Comparison of ENCODE assay signal across 14 cellular contexts in the genomic region with DNA sequence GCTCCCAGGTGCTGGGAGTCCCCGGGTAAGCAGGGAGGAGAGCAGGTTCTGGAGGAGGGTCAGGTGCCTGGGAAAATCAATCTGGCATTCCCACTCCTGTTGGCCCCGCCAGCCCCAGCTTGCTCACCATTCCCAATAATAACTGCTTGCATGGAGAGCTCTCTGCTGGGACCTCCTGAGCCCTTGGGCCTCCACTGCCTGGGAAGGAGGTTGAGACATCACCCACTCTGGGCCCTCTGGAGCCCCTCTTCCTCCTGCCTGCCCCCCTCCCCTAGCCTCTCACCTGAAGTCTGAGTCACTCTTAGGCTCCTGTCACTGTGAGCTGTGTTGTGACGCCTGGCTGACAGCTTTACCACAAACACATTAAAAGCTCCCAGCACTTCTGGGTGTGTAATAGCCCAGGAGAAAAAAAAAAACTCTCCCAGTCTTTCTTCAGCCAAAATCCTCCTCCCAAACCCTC. TPM values are rescaled to one million over a fixed set of nuclear protein-coding genes. Genes with fewer than 3 reads are reported as not detected.
DNase-seq lines count a peak whose midpoint lies in the region; ATAC-seq and TF ChIP-seq lines count a peak whose summit lies in the region.
"Had no signal": no experiment of that assay in that cellular context is flagged by ENCODE, and none has a peak within 500 bp of the region (broad histone marks: within the 10 kb centered on the region; RNA-seq: fewer than 3 reads in every experiment).

No MANE protein-coding gene starts in this region.

- H3K4me3 ChIP-seq in endodermal cell (ENCODE audit: low read length): no peak overlapping the region
- peak overlapping the region; percentile 6 to 44 for H3K4me3 ChIP-seq in mucosa of rectum (ENCODE audit: low read length in 2 of 2)
- no peak overlapping the region for H3K4me3 ChIP-seq in H7 (ENCODE audit: insufficient read depth, low read depth, low read length)

- H3K27me3 ChIP-seq in endodermal cell (ENCODE audit: control insufficient read depth, insufficient read depth, low read length, poor library complexity, severe bottlenecking) (peaks cover 33% of the 10 kb centered on the region), mucosa of rectum (ENCODE audit: control insufficient read depth in 2 of 2, insufficient read depth in 2 of 2, low read length in 2 of 2) (peaks cover 2 to 6% of the 10 kb centered on the region in 2 donors), H7 (ENCODE audit: control insufficient read depth, insufficient read depth, low read length) (peaks cover 67% of the 10 kb centered on the region)

- ATAC-seq in GM19455 (IDR thresholded peaks at IDR 0.05; ENCODE audit: unreplicated experiment) (no peak), GM21576 (IDR thresholded peaks at IDR 0.05; ENCODE audit: unreplicated experiment) (no peak)
- ATAC-seq: naive thymus-derived CD4-positive, alpha-beta T cell; T-cell had no signal

- no peaks in the 10 kb centered on the region for H3K9me3 ChIP-seq in endodermal cell (ENCODE audit: control insufficient read depth, low read length)
- H3K9me3 ChIP-seq in mucosa of rectum (ENCODE audit: control insufficient read depth in 2 of 2, low read length in 2 of 2): no peaks in the 10 kb centered on the region

- 57 to 67% methylated on average over 1 to 3 of the region's 3 CpGs for WGBS in endodermal cell (ENCODE audit: insufficient coverage in 1 of 2, insufficient read length in 1 of 2), 2 experiments

- H3K4me1 ChIP-seq in endodermal cell (ENCODE audit: control insufficient read depth, insufficient read depth, low read length) (peaks cover 16% of the 10 kb centered on the region), mucosa of rectum (ENCODE audit: control insufficient read depth in 2 of 2, insufficient read depth in 2 of 2, low read length in 2 of 2) (peaks cover 58 to 62% of the 10 kb centered on the region in 2 donors)

- H3K27ac Mint-ChIP-seq in endodermal cell: peak overlapping the region; percentile 52
- H3K27ac Mint-ChIP-seq: naive thymus-derived CD4-positive, alpha-beta T cell had no signal

- H3K36me3 Mint-ChIP-seq in endodermal cell (ENCODE audit: low read depth): no peaks in the 10 kb centered on the region
- H3K36me3 Mint-ChIP-seq: T-cell had no signal

- H3K9ac ChIP-seq in endodermal cell (ENCODE audit: extremely low read depth, low read length, poor library complexity, severe bottlenecking) (no peak overlapping the region), mucosa of rectum (ENCODE audit: low read depth in 1 of 2, low read length in 2 of 2) (peak overlapping the region; percentile 32 to 75)

- peaks cover 83% of the 10 kb centered on the region for H3K27me3 Mint-ChIP-seq in endodermal cell (ENCODE audit: insufficient read depth)

- H3K36me3 ChIP-seq in endodermal cell (ENCODE audit: control insufficient read depth, insufficient read depth, low read length): no peaks in the 10 kb centered on the region
- no peaks in the 10 kb centered on the region for H3K36me3 ChIP-seq in mucosa of rectum (ENCODE audit: control insufficient read depth in 2 of 2, insufficient read depth in 2 of 2, low read length in 2 of 2)
- no peaks in the 10 kb centered on the region for H3K36me3 ChIP-seq in H7 (replicated peaks; ENCODE audit: control insufficient read depth, insufficient read depth, low read length)

- no peak for TF ChIP-seq CTCF in C4-2B (conservative IDR thresholded peaks at IDR 0.05)
- no peak for TF ChIP-seq CTCF in endodermal cell (conservative IDR thresholded peaks at IDR 0.05)

- DNase-seq in M059J (ENCODE audit: low read depth) (peak; percentile 28), endodermal cell (no peak), retina (no peak), H7 (no peak)
- DNase-seq: activated CD4-positive, alpha-beta T cell treated with anti-CD3 and anti-CD28 coated beads, Interleukin-2, amount 50 U/mL, for 4 hours; activated effector memory CD4-positive, alpha-beta T cell treated with anti-CD3 and anti-CD28 coated beads, Interleukin-2, amount 50 U/mL, for 16 hours; DND-41; naive thymus-derived CD4-positive, alpha-beta T cell; stimulated activated CD4-positive, alpha-beta T cell treated with anti-CD3 and anti-CD28 coated beads, Interleukin-12 subunit alpha, Interleukin-12 subunit beta, amount 100 ng/mL, for 4 hours; T-cell had no signal

- H3K27ac ChIP-seq in C4-2B (peak overlapping the region; percentile 30; the same call in 1 of the 2 replicates), endodermal cell (ENCODE audit: low read depth, low read length) (no peak overlapping the region), mucosa of rectum (ENCODE audit: low read depth in 2 of 2, low read length in 2 of 2) (peak overlapping the region; percentile 94 to 96)

- H3K9me3 Mint-ChIP-seq in endodermal cell: no peaks in the 10 kb centered on the region
- H3K9me3 Mint-ChIP-seq: T-cell had no signal

- H3K4me1 Mint-ChIP-seq in endodermal cell: peaks cover 57% of the 10 kb centered on the region

- H3K4me3 Mint-ChIP-seq in endodermal cell: no peak overlapping the region
- H3K4me3 Mint-ChIP-seq: T-cell had no signal

RNA-seq across cellular contexts. Expression of a gene that starts 4.8 kb away (rescaled TPM):
- 5.2 and 7.2 TPM in 2 replicates for total RNA-seq in M059J (2014; rRNA removed; shearing (Covaris generic))
- total RNA-seq in endodermal cell: 10 to 100 TPM; 10.2 to 16.2 TPM
- 29.4 TPM for polyA plus RNA-seq in endodermal cell (2013, experiment 1 of 2)
- polyA plus RNA-seq in endodermal cell (2013, experiment 2 of 2): 26.4 TPM
- total RNA-seq in H7 (2014; rRNA removed; shearing (Covaris generic)): 0.92 and 1.5 TPM in 2 replicates

RNA-seq across cellular contexts. Expression of a gene that starts 26.8 kb away (rescaled TPM):
- total RNA-seq in M059J (2014; rRNA removed; shearing (Covaris generic)): 38.3 and 48.8 TPM in 2 replicates
- 10 to 100 TPM; 15.6 to 19.8 TPM for total RNA-seq in endodermal cell
- 20.6 TPM for polyA plus RNA-seq in endodermal cell (2013, experiment 1 of 2)
- 17.8 TPM for polyA plus RNA-seq in endodermal cell (2013, experiment 2 of 2)
- 30.8 and 32.6 TPM in 2 replicates for total RNA-seq in H7 (2014; rRNA removed; shearing (Covaris generic))

Comparison
In these comparisons a context has a peak if more than half of its experiments do, and no peak if none do; other contexts are left out.
1. H3K4me3 ChIP-seq: peak in mucosa of rectum (2 of 2); none in endodermal cell (single experiment) and H7 (single experiment).